16 cellular contexts compared by ENCODE assay signal in genomic region chr18:70058916-70059315, GRCh38.
DNase-seq lines count a peak whose midpoint lies in the region; ATAC-seq and TF ChIP-seq lines count a peak whose summit lies in the region.
"Had no signal": no experiment of that assay in that cellular context is flagged by ENCODE, and none has a peak within 500 bp of the region (broad histone marks: within the 10 kb centered on the region; RNA-seq: fewer than 3 reads in every experiment).

No MANE protein-coding gene starts in this region.

- H3K9me3 ChIP-seq in lower lobe of right lung: no peaks in the 10 kb centered on the region
- H3K9me3 ChIP-seq: colonic mucosa had no signal

- H3K36me3 ChIP-seq in lower lobe of right lung: peaks cover 26% of the 10 kb centered on the region
- H3K36me3 ChIP-seq: colonic mucosa had no signal

- ATAC-seq in GM18867 (IDR thresholded peaks at IDR 0.05; ENCODE audit: unreplicated experiment): peak; percentile 99
- ATAC-seq in GM21423 (IDR thresholded peaks at IDR 0.05; ENCODE audit: unreplicated experiment): peak; percentile 98
- ATAC-seq in HG02981 (IDR thresholded peaks at IDR 0.05; ENCODE audit: unreplicated experiment): peak; percentile 99
- peak; percentile 95 for ATAC-seq in HG03575 (IDR thresholded peaks at IDR 0.05; ENCODE audit: extremely low read depth, insufficient number of reproducible peaks, low FRiP score, unreplicated experiment)
- no peak for ATAC-seq in lower lobe of right lung
- ATAC-seq: activated naive CD4-positive, alpha-beta T cell treated with anti-CD3 and anti-CD28 coated beads, Interleukin-2, amount 50 U/mL, for 72 hours had no signal

- H3K4me1 ChIP-seq in lower lobe of right lung: no peaks in the 10 kb centered on the region
- H3K4me1 ChIP-seq: colonic mucosa had no signal

- H3K4me3 ChIP-seq in lower lobe of right lung: no peak overlapping the region
- H3K4me3 ChIP-seq: colonic mucosa had no signal

- no peak for TF ChIP-seq CTCF in lower lobe of right lung (IDR thresholded peaks at IDR 0.05)

- H3K27ac ChIP-seq in lower lobe of right lung: no peak overlapping the region
- H3K27ac ChIP-seq: colonic mucosa had no signal

- intact Hi-C loops in lower lobe of right lung (cut with DNase I): no loop called here

- DNase-seq in C1 segment of cervical spinal cord (lab: John Stamatoyannopoulos, UW) (no peak), lower lobe of right lung (no peak), medulla oblongata (ENCODE audit: extremely low spot score) (no peak)
- DNase-seq in activated CD4-positive, CD25-positive, alpha-beta regulatory T cell treated with anti-CD3 and anti-CD28 coated beads, Interleukin-2, amount 50 U/mL, for 72 hours: no peak
- DNase-seq: activated CD4-positive, alpha-beta memory T cell treated with anti-CD3 and anti-CD28 coated beads, Interleukin-2, amount 10 ng/mL, durations not matched to agents 7 days and 5 days; CD8-positive, alpha-beta memory T cell; colonic mucosa; naive B cell; NCI-H1105 treated with DMSO at 0.1 percent for 48 hours; T-helper 2 cell; trophoblast cell had no signal

- H3K27me3 ChIP-seq in lower lobe of right lung (ENCODE audit: low read depth): no peaks in the 10 kb centered on the region
- H3K27me3 ChIP-seq: colonic mucosa had no signal

Comparison
In these comparisons a context has a peak if more than half of its experiments do, and no peak if none do; other contexts are left out.
1. ATAC-seq: peak in GM18867 (single experiment), GM21423 (single experiment), HG02981 (single experiment) and HG03575 (single experiment); none in lower lobe of right lung (0 of 2).